Comparison of ENCODE assay signal across 8 cellular contexts in the genomic region with DNA sequence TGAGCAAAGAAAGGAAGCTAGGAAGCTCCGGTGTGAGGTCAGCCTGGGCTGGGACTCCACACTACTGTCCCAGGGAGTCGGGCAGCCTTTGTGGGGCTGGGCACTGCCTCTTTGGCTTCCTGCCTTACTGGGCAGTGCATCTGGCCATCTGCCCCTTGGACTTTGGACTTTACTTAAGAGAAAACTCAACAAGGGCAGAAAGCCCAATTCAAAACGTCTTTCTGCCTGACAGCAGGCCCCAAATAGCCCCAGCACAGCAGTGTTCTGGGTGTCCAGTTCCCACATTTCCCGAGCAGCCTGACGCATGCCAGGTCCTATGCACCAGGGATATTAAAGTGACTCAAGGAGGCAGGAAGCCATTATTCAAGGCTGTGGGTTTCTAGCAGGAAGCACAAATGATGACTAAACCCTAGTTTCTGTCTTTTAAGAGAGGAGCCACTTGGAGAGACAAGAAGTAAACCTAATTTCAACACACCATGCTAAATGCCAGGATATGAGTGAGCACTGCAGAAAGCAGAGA. TPM values are rescaled to one million over a fixed set of nuclear protein-coding genes. Genes with fewer than 3 reads are reported as not detected.
DNase-seq lines count a peak whose midpoint lies in the region; ATAC-seq, FAIRE-seq and TF ChIP-seq lines count a peak whose summit lies in the region.

No MANE protein-coding gene starts in this region.

- H3K4me3 ChIP-seq in RWPE2 (ENCODE audit: severe bottlenecking) = no peak overlapping the region
- H3K4me3 ChIP-seq in endothelial cell of umbilical vein (replicated peaks in 1 of 3; ENCODE audit: insufficient read depth in 1 of 3, low read depth in 1 of 3, low read length in 3 of 3) = no peak overlapping the region
- H3K4me3 ChIP-seq in mucosa of rectum (ENCODE audit: low read length in 2 of 2) = peak overlapping the region in 1 of 2 donors; percentile 27

- dilution Hi-C loops in endothelial cell of umbilical vein (cut with MboI; ENCODE audit: extremely low pct_ligation_motif_present, low sequenced_read_pairs) = no loop called here

- H3K79me2 ChIP-seq in endothelial cell of umbilical vein (ENCODE audit: control insufficient read depth, insufficient read depth, low read length) = no peaks in the 10 kb centered on the region

- H2AFZ ChIP-seq in endothelial cell of umbilical vein (ENCODE audit: low read depth, low read length) = peak overlapping the region; percentile 82

- POLR2A ChIA-PET in endothelial cell of umbilical vein (lab: Charles Lee) = interaction anchor here (0.9 kb wide), 1 partner anchor 8 kb away, joined by 3 read pairs; no protein-coding TSS in a partner anchor

- TF ChIP-seq POLR2A in endothelial cell of umbilical vein (IDR thresholded peaks at IDR 0.05; ENCODE audit: low read depth, low read length) = no peak

- H3K9me3 ChIP-seq in RWPE2 (ENCODE audit: severe bottlenecking) = no peaks in the 10 kb centered on the region
- no peaks in the 10 kb centered on the region for H3K9me3 ChIP-seq in endothelial cell of umbilical vein (replicated peaks; ENCODE audit: control insufficient read depth, insufficient read depth, low read length)
- H3K9me3 ChIP-seq in mucosa of rectum (ENCODE audit: control insufficient read depth in 2 of 2, low read length in 2 of 2) = no peaks in the 10 kb centered on the region

- peak overlapping the region; percentile 61 for H3K4me2 ChIP-seq in endothelial cell of umbilical vein (ENCODE audit: insufficient read depth, low read length)

- DNase-seq in activated CD4-positive, alpha-beta T cell treated with anti-CD3 and anti-CD28 coated beads for 48 hours = peak; percentile 17
- no peak for DNase-seq in activated CD4-positive, alpha-beta T cell treated with anti-CD3 and anti-CD28 coated beads for 4 hours
- DNase-seq in RWPE2 (ENCODE audit: low spot score) (peak; percentile 75), endothelial cell of umbilical vein (ENCODE audit: low read depth, low spot score) (peak; percentile 90), SHP77 (lab: John Stamatoyannopoulos, UW) (no peak)

- peak; percentile 99 for ATAC-seq in RWPE2 (ENCODE audit: low read depth)
- no peak for ATAC-seq in HG03175 (IDR thresholded peaks at IDR 0.05; ENCODE audit: unreplicated experiment)
- ATAC-seq in HG02852 (IDR thresholded peaks at IDR 0.05; ENCODE audit: unreplicated experiment) = no peak

- peak; percentile 92 for FAIRE-seq in endothelial cell of umbilical vein (lab: Jason Lieb, UNC)

- H3K27me3 ChIP-seq in RWPE2 (ENCODE audit: insufficient read depth, poor library complexity, severe bottlenecking) (no peaks in the 10 kb centered on the region), endothelial cell of umbilical vein (ENCODE audit: control insufficient read depth in 2 of 2, insufficient read depth in 2 of 2, low read length in 2 of 2) (no peaks in the 10 kb centered on the region), mucosa of rectum (ENCODE audit: control insufficient read depth in 2 of 2, insufficient read depth in 2 of 2, low read length in 2 of 2) (no peaks in the 10 kb centered on the region)

- H3K9ac ChIP-seq in endothelial cell of umbilical vein (replicated peaks; ENCODE audit: extremely low read depth, insufficient read depth, low read length) = peak overlapping the region; percentile 47
- no peak overlapping the region for H3K9ac ChIP-seq in mucosa of rectum (ENCODE audit: low read depth in 1 of 2, low read length in 2 of 2)

- no TSS peak for BruUV-seq in endothelial cell of umbilical vein (replicated peaks; lab: Mats Ljungman, UMichigan)

- intact Hi-C loops in endothelial cell of umbilical vein (cut with micrococcal nuclease) = loop anchor here (1.0 kb wide), 2 partner anchors 37 to 365 kb away; partner anchors contain the start of gene SWT1

- H3K9me1 ChIP-seq in endothelial cell of umbilical vein (replicated peaks; ENCODE audit: control insufficient read depth, extremely low read depth, insufficient read depth, low read length) = no peaks in the 10 kb centered on the region

- TF ChIP-seq CTCF in RWPE2 (IDR thresholded peaks at IDR 0.05; ENCODE audit: poor library complexity, severe bottlenecking) = no peak
- TF ChIP-seq CTCF in endothelial cell of umbilical vein (IDR thresholded peaks at IDR 0.05; ENCODE audit: extremely low read depth in 1 of 2, insufficient read depth in 1 of 2, low read depth in 1 of 2, low read length in 2 of 2) = no peak

- peak overlapping the region; percentile 82 for H3K27ac ChIP-seq in RWPE2 (ENCODE audit: poor library complexity, severe bottlenecking)
- peak overlapping the region; percentile 96 for H3K27ac ChIP-seq in endothelial cell of umbilical vein (ENCODE audit: insufficient read depth, low read depth, low read length)
- peak overlapping the region; percentile 41 to 63 for H3K27ac ChIP-seq in mucosa of rectum (ENCODE audit: low read depth in 2 of 2, low read length in 2 of 2)

- CTCF ChIA-PET in endothelial cell of umbilical vein (lab: Charles Lee) = interaction anchor here (1.1 to 1.7 kb wide), 4 partner anchors 13 to 378 kb away, joined by 3 to 9 read pairs (median 4); partner anchors contain the start of gene EDEM3

- no peaks in the 10 kb centered on the region for H3K36me3 ChIP-seq in RWPE2 (ENCODE audit: low read depth)
- H3K36me3 ChIP-seq in endothelial cell of umbilical vein (ENCODE audit: control insufficient read depth in 2 of 2, extremely low read depth in 1 of 2, insufficient read depth in 2 of 2, low read length in 2 of 2) = no peaks in the 10 kb centered on the region
- H3K36me3 ChIP-seq in mucosa of rectum (ENCODE audit: control insufficient read depth in 2 of 2, insufficient read depth in 2 of 2, low read length in 2 of 2) = peaks cover 0 to 3% of the 10 kb centered on the region in 2 donors

- no peaks in the 10 kb centered on the region for H4K20me1 ChIP-seq in endothelial cell of umbilical vein (replicated peaks; ENCODE audit: control insufficient read depth, extremely low read depth, insufficient read depth, low read length)

- H3K4me1 ChIP-seq in RWPE2 (ENCODE audit: insufficient read depth, poor library complexity, severe bottlenecking) = peaks cover 18% of the 10 kb centered on the region
- H3K4me1 ChIP-seq in endothelial cell of umbilical vein (ENCODE audit: control insufficient read depth, extremely low read depth, insufficient read depth, low read length) = peaks cover 22% of the 10 kb centered on the region
- H3K4me1 ChIP-seq in mucosa of rectum (ENCODE audit: control insufficient read depth in 2 of 2, insufficient read depth in 2 of 2, low read length in 2 of 2) = peaks cover 11 to 27% of the 10 kb centered on the region in 2 donors

TF ChIP-seq in endothelial cell of umbilical vein, 7 proteins besides CTCF, POLR2A, EP300 and RAD21:
- TF ChIP-seq EZH2 (IDR thresholded peaks at IDR 0.05; ENCODE audit: borderline replicate concordance, low read depth, low read length, severe bottlenecking) = no peak
- TF ChIP-seq JUN (IDR thresholded peaks at IDR 0.05; ENCODE audit: borderline replicate concordance, insufficient read depth, insufficient read length, low read depth) = peak; percentile 85
- peak; percentile 92 for TF ChIP-seq FOS (IDR thresholded peaks at IDR 0.05; ENCODE audit: borderline replicate concordance, insufficient read depth, low read length)
- TF ChIP-seq POLR2AphosphoS5 (IDR thresholded peaks at IDR 0.05; ENCODE audit: insufficient read depth, low read depth, low read length) = peak; percentile 68
- no peak for TF ChIP-seq MYC (IDR thresholded peaks at IDR 0.05; ENCODE audit: low read depth, low read length)
- no peak for TF ChIP-seq GATA2 (IDR thresholded peaks at IDR 0.05; ENCODE audit: insufficient read depth, insufficient read length, low read depth, low read length)
- no peak for TF ChIP-seq MAX (IDR thresholded peaks at IDR 0.05; ENCODE audit: insufficient read depth, insufficient read length)

RNA-seq across cellular contexts. Expression of gene EDEM3, which starts 37.9 kb away (rescaled TPM):
- 26.3 and 33.5 TPM in 2 replicates for total RNA-seq in endothelial cell of umbilical vein
- polyA plus RNA-seq in endothelial cell of umbilical vein = 3.4 and 6.6 TPM in 2 replicates
- polyA plus RNA-seq in endothelial cell of umbilical vein (2011; cell fraction: cytosol; rRNA removed) = 7.4 and 9.0 TPM in 2 replicates
- polyA plus RNA-seq in endothelial cell of umbilical vein (2011; cell fraction: nucleus; rRNA removed) = 19.9 and 20.9 TPM in 2 replicates
- 18.1 and 20.7 TPM in 2 replicates for polyA plus RNA-seq in endothelial cell of umbilical vein (2012)
- polyA minus RNA-seq in endothelial cell of umbilical vein = 75.1 and 76.4 TPM in 2 replicates
- 23.1 TPM for polyA minus RNA-seq in endothelial cell of umbilical vein (2011; cell fraction: cytosol; rRNA and poly(A)+ RNA removed)
- polyA minus RNA-seq in endothelial cell of umbilical vein (2011; cell fraction: nucleus; rRNA and poly(A)+ RNA removed) = 16.1 and 20.5 TPM in 2 replicates

Comparison
In these comparisons a context has a peak if more than half of its experiments do, and no peak if none do; other contexts are left out.
1. DNase-seq: peak in activated CD4-positive, alpha-beta T cell treated with anti-CD3 and anti-CD28 coated beads for 48 hours (single experiment), RWPE2 (single experiment) and endothelial cell of umbilical vein (single experiment); none in activated CD4-positive, alpha-beta T cell treated with anti-CD3 and anti-CD28 coated beads for 4 hours (0 of 2) and SHP77 (0 of 2).
2. Peak in every context shown above with its lines, with median percentiles within 50 percentile points of each other: H3K27ac ChIP-seq.